In the genomic region with DNA sequence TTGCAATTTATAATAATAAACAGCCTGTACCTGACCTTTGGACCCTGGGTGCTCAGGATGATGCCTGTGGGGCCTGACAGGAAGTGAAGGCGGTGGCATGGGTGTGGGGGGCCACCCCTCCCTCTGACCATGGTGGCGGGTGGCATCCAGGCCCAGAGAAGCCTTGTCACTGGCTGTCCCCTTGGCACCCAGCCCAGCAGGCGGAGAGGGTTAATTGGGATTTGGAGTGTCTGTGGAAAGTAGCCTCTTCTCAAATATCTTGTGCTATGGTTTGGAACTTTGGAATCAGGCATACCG, we compare ENCODE assay signal across 17 cellular contexts. TPM values are rescaled to one million over a fixed set of nuclear protein-coding genes. Genes with fewer than 3 reads are reported as not detected.
DNase-seq lines count a peak whose midpoint lies in the region; ATAC-seq and TF ChIP-seq lines count a peak whose summit lies in the region.
"Had no signal": no experiment of that assay in that cellular context is flagged by ENCODE, and none has a peak within 500 bp of the region (broad histone marks: within the 10 kb centered on the region; RNA-seq: fewer than 3 reads in every experiment).

No MANE protein-coding gene starts in this region.

- no peak overlapping the region for H2BK12ac ChIP-seq in neuronal stem cell (ENCODE audit: low read length)

- no peak overlapping the region for H3K27ac Mint-ChIP-seq in endothelial cell (ENCODE audit: unreplicated experiment)
- H3K27ac Mint-ChIP-seq: activated CD4-positive, alpha-beta memory T cell treated with anti-CD3 and anti-CD28 coated beads, Interleukin-2, amount 10 ng/mL, durations not matched to agents 7 days and 5 days; stimulated activated naive CD8-positive, alpha-beta T cell treated with anti-CD3 and anti-CD28 coated beads, Interleukin-15, amount 100 ng/mL, for 72 hours had no signal

- H2BK15ac ChIP-seq in neuronal stem cell (ENCODE audit: low read length) = no peak overlapping the region

- H3K9me2 ChIP-seq in Loucy (replicated peaks; ENCODE audit: low read depth, low read length) = no peaks in the 10 kb centered on the region

- H2BK5ac ChIP-seq in neuronal stem cell (ENCODE audit: low read length) = no peak overlapping the region

- H4K8ac ChIP-seq in neuronal stem cell (ENCODE audit: low read depth, low read length) = no peak overlapping the region

- no peaks in the 10 kb centered on the region for H3K9me3 ChIP-seq in Loucy (ENCODE audit: insufficient read depth, low read depth, low read length)
- no peaks in the 10 kb centered on the region for H3K9me3 ChIP-seq in colonic mucosa
- no peaks in the 10 kb centered on the region for H3K9me3 ChIP-seq in neuronal stem cell (replicated peaks in 1 of 2; ENCODE audit: control insufficient read depth in 2 of 2, insufficient read depth in 1 of 2, low read depth in 1 of 2, low read length in 2 of 2)

- DNase-seq in Caki2 (ENCODE audit: low read depth) (peak; percentile 22), colonic mucosa (peak; percentile 89), neuronal stem cell (ENCODE audit: low spot score) (no peak), endothelial cell (ENCODE audit: low spot score) (no peak), Right ventricle myocardium inferior (ENCODE audit: missing footprints) (no peak)
- DNase-seq in stimulated activated CD4-positive, alpha-beta T cell treated with anti-CD3 and anti-CD28 coated beads, Interleukin-2, amount 100 ng/mL, for 48 hours = no peak
- DNase-seq: activated CD4-positive, alpha-beta memory T cell treated with anti-CD3 and anti-CD28 coated beads, Interleukin-2, amount 10 ng/mL, durations not matched to agents 7 days and 5 days; activated effector memory CD4-positive, alpha-beta T cell treated with anti-CD3 and anti-CD28 coated beads, Interleukin-2, amount 50 U/mL, for 16 hours; CD4-positive, alpha-beta memory T cell; NCI-H187 treated with DMSO at 0.1 percent for 48 hours; stimulated activated CD4-positive, alpha-beta T cell treated with anti-CD3 and anti-CD28 coated beads, Interleukin-4, amount 100 ng/mL, for 24 hours; stimulated activated naive CD8-positive, alpha-beta T cell treated with anti-CD3 and anti-CD28 coated beads, Interleukin-15, amount 100 ng/mL, for 72 hours; T1000 had no signal

- no peak for ATAC-seq in GM18867 (IDR thresholded peaks at IDR 0.05; ENCODE audit: unreplicated experiment)
- ATAC-seq in Right ventricle myocardium inferior = no peak
- ATAC-seq: Panc1; stimulated activated naive CD8-positive, alpha-beta T cell treated with anti-CD3 and anti-CD28 coated beads, Interleukin-15, amount 100 ng/mL, for 72 hours had no signal

- H2AK5ac ChIP-seq in neuronal stem cell (ENCODE audit: low read depth, low read length) = peak overlapping the region; percentile 58

- H3K79me2 ChIP-seq in Loucy (ENCODE audit: insufficient read depth, low read length) = no peaks in the 10 kb centered on the region

- H3K27me3 Mint-ChIP-seq in endothelial cell (ENCODE audit: unreplicated experiment) = peaks cover 2% of the 10 kb centered on the region
- H3K27me3 Mint-ChIP-seq: activated CD4-positive, alpha-beta memory T cell treated with anti-CD3 and anti-CD28 coated beads, Interleukin-2, amount 10 ng/mL, durations not matched to agents 7 days and 5 days; stimulated activated naive CD8-positive, alpha-beta T cell treated with anti-CD3 and anti-CD28 coated beads, Interleukin-15, amount 100 ng/mL, for 72 hours had no signal

- no peak overlapping the region for H3K4me3 Mint-ChIP-seq in endothelial cell (ENCODE audit: unreplicated experiment)
- H3K4me3 Mint-ChIP-seq: activated CD4-positive, alpha-beta memory T cell treated with anti-CD3 and anti-CD28 coated beads, Interleukin-2, amount 10 ng/mL, durations not matched to agents 7 days and 5 days; CD4-positive, alpha-beta memory T cell; stimulated activated naive CD8-positive, alpha-beta T cell treated with anti-CD3 and anti-CD28 coated beads, Interleukin-15, amount 100 ng/mL, for 72 hours had no signal

- no peak overlapping the region for H3K4me3 ChIP-seq in Loucy (ENCODE audit: low read length, poor library complexity, severe bottlenecking)
- H3K4me3 ChIP-seq in colonic mucosa = no peak overlapping the region
- H3K4me3 ChIP-seq in neuronal stem cell (ENCODE audit: low read length in 2 of 2) = no peak overlapping the region
- H3K4me3 ChIP-seq: lung had no signal

- in situ Hi-C loops in Caki2 (cut with HindIII; ENCODE audit: low pct_unique_long_range_greater_than_20kb, low sequenced_read_pairs) = no loop called here

- peak overlapping the region; percentile 49 for H3K18ac ChIP-seq in neuronal stem cell (ENCODE audit: low read length)

- no peak overlapping the region for H3K4ac ChIP-seq in neuronal stem cell (ENCODE audit: low read length)

- peaks cover 40% of the 10 kb centered on the region for H3K4me1 Mint-ChIP-seq in endothelial cell (ENCODE audit: unreplicated experiment)
- H3K4me1 Mint-ChIP-seq: stimulated activated naive CD8-positive, alpha-beta T cell treated with anti-CD3 and anti-CD28 coated beads, Interleukin-15, amount 100 ng/mL, for 72 hours had no signal

- H3K36me3 ChIP-seq in Loucy (ENCODE audit: insufficient read depth, low read length) (no peaks in the 10 kb centered on the region), colonic mucosa (no peaks in the 10 kb centered on the region), neuronal stem cell (replicated peaks in 1 of 2; ENCODE audit: control insufficient read depth in 2 of 2, insufficient read depth in 2 of 2, low read length in 2 of 2) (no peaks in the 10 kb centered on the region)

- no peak overlapping the region for H3K14ac ChIP-seq in neuronal stem cell (ENCODE audit: low read length)

- no peak overlapping the region for H4K91ac ChIP-seq in neuronal stem cell (ENCODE audit: low read depth, low read length, poor library complexity)

- H2AFZ ChIP-seq in Loucy (ENCODE audit: low read length) (no peak overlapping the region), neuronal stem cell (ENCODE audit: low read length) (no peak overlapping the region)

- H3K27ac ChIP-seq in colonic mucosa = peak overlapping the region; percentile 82
- no peak overlapping the region for H3K27ac ChIP-seq in neuronal stem cell (replicated peaks; ENCODE audit: low read length)

- no peak overlapping the region for H2BK120ac ChIP-seq in neuronal stem cell (ENCODE audit: low read depth, low read length)

- no peaks in the 10 kb centered on the region for H3K9me3 Mint-ChIP-seq in endothelial cell (ENCODE audit: unreplicated experiment)
- H3K9me3 Mint-ChIP-seq: activated CD4-positive, alpha-beta memory T cell treated with anti-CD3 and anti-CD28 coated beads, Interleukin-2, amount 10 ng/mL, durations not matched to agents 7 days and 5 days; CD4-positive, alpha-beta memory T cell; stimulated activated naive CD8-positive, alpha-beta T cell treated with anti-CD3 and anti-CD28 coated beads, Interleukin-15, amount 100 ng/mL, for 72 hours had no signal

- H3K27me3 ChIP-seq in Loucy (ENCODE audit: insufficient read depth, low read length, poor library complexity, severe bottlenecking) (no peaks in the 10 kb centered on the region), colonic mucosa (no peaks in the 10 kb centered on the region), neuronal stem cell (ENCODE audit: control insufficient read depth in 3 of 3, insufficient read depth in 3 of 3, low read depth in 1 of 3, low read length in 3 of 3) (no peaks in the 10 kb centered on the region)

- no peaks in the 10 kb centered on the region for H3F3A ChIP-seq in Loucy (ENCODE audit: low read depth)

- H3K4me2 ChIP-seq in Loucy (ENCODE audit: low read depth, low read length, poor library complexity, severe bottlenecking) (peak overlapping the region; percentile 9), neuronal stem cell (ENCODE audit: insufficient read depth, low read length, poor library complexity, severe bottlenecking) (no peak overlapping the region)

- H3K79me1 ChIP-seq in neuronal stem cell (ENCODE audit: low read depth, low read length) = no peaks in the 10 kb centered on the region

- H3K9ac ChIP-seq in Loucy (ENCODE audit: low read depth, low read length, poor library complexity, severe bottlenecking) = no peak overlapping the region
- no peak overlapping the region for H3K9ac ChIP-seq in colonic mucosa (ENCODE audit: low read depth in 2 of 2, low read length in 2 of 2)
- no peak overlapping the region for H3K9ac ChIP-seq in neuronal stem cell (ENCODE audit: low read depth, low read length, poor library complexity)

- no peaks in the 10 kb centered on the region for H3K36me3 Mint-ChIP-seq in endothelial cell (ENCODE audit: low read depth, unreplicated experiment)
- H3K36me3 Mint-ChIP-seq: CD4-positive, alpha-beta memory T cell had no signal

- no CpG with 5 or more reads among the region's 4 CpGs for WGBS in neuronal stem cell (ENCODE audit: extremely low coverage in 2 of 2, insufficient read length in 2 of 2, insufficient replicate concordance in 1 of 2), 2 donors

- TF ChIP-seq CTCF in Loucy (conservative IDR thresholded peaks at IDR 0.05; ENCODE audit: low read length) (no peak), colonic mucosa (IDR thresholded peaks at IDR 0.05) (no peak), endothelial cell (IDR thresholded peaks at IDR 0.05; ENCODE audit: unreplicated experiment) (no peak)

- H3K23ac ChIP-seq in neuronal stem cell (ENCODE audit: low read depth, low read length, poor library complexity) = no peak overlapping the region

- intact Hi-C loops in colonic mucosa (cut with DNase I) (no loop called here), Right ventricle myocardium inferior (cut with DNase I) (no loop called here)

- no peaks in the 10 kb centered on the region for H4K20me1 ChIP-seq in Loucy (ENCODE audit: insufficient read depth, low read length, poor library complexity, severe bottlenecking)

- H3K4me1 ChIP-seq in Loucy (ENCODE audit: insufficient read depth, low read length, poor library complexity, severe bottlenecking) = peaks cover 38% of the 10 kb centered on the region
- H3K4me1 ChIP-seq in colonic mucosa = peaks cover 21% of the 10 kb centered on the region
- H3K4me1 ChIP-seq in neuronal stem cell (ENCODE audit: control insufficient read depth in 2 of 2, insufficient read depth in 1 of 2, low read depth in 1 of 2, low read length in 2 of 2) = peaks cover 51% of the 10 kb centered on the region in 2 donors

RNA-seq across cellular contexts. Expression of gene SOX13, which starts 20.5 kb away (rescaled TPM):
- total RNA-seq in Caki2 (2014; rRNA removed; shearing (Covaris generic); ENCODE audit: low replicate concordance) = 0.06 and 3.4 TPM in 2 replicates
- total RNA-seq in colonic mucosa = 10 to 100 TPM; 34.9 to 35.1 TPM
- 16.2 TPM for polyA plus RNA-seq in neuronal stem cell (2013, experiment 1 of 2)
- polyA plus RNA-seq in neuronal stem cell (2013, experiment 2 of 2) = 16.8 TPM
- total RNA-seq in endothelial cell (ENCODE audit: unreplicated experiment) = 107 TPM
- total RNA-seq in Right ventricle myocardium inferior = 12.1 TPM

RNA-seq across cellular contexts. Expression of gene ETNK2, which starts 58.5 kb away (rescaled TPM):
- total RNA-seq in Caki2 (2014; rRNA removed; shearing (Covaris generic); ENCODE audit: low replicate concordance) = 5.3 and 5.6 TPM in 2 replicates
- total RNA-seq in colonic mucosa = 1 to 10 TPM in 1 of 2 donors, under 1 TPM in 1; 0.40 to 1.2 TPM
- 8.8 TPM for polyA plus RNA-seq in neuronal stem cell (2013, experiment 1 of 2)
- 8.4 TPM for polyA plus RNA-seq in neuronal stem cell (2013, experiment 2 of 2)
- total RNA-seq in endothelial cell (ENCODE audit: unreplicated experiment) = 15.9 TPM
- total RNA-seq in Right ventricle myocardium inferior = 5.3 TPM

Comparison
In these comparisons a context has a peak if more than half of its experiments do, and no peak if none do; other contexts are left out.
1. DNase-seq: peak in Caki2 (single experiment) and colonic mucosa (single experiment); none in neuronal stem cell (single experiment), stimulated activated CD4-positive, alpha-beta T cell treated with anti-CD3 and anti-CD28 coated beads, Interleukin-2, amount 100 ng/mL, for 48 hours (0 of 2), endothelial cell (single experiment) and Right ventricle myocardium inferior (single experiment).